Comparison of ENCODE assay signal across 8 cellular contexts in the genomic region with DNA sequence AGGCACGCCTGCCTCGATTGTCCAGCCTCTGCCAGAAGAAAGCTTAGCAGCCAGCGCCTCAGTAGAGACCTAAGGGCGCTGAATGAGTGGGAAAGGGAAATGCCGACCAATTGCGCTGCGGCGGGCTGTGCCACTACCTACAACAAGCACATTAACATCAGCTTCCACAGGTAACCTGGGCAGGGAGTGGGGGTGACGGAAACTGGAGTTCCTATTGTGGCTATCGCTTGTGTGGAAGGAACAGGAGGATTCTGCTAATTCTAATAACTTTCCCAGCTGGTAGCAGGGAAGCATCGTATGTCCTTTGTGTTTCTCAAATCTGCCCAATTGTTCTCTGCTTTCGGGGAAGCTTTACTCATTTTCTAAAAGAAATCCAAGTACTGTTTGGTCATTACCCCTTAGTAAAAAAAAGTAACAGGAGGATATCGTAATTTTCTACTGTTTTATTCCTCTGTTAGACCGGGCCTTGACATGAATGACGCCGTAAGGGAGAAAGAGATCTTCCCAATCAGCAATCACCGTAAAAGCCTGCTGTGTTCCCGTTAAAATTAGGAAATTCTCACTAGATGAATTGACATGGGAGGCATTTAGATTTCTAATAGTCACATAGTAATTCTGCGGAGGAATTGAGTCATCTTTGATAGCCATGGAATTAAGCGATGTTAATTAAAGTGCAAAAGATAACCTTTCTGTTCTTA. TPM values are rescaled to one million over a fixed set of nuclear protein-coding genes. Genes with fewer than 3 reads are reported as not detected.
DNase-seq lines count a peak whose midpoint lies in the region; ATAC-seq, FAIRE-seq and TF ChIP-seq lines count a peak whose summit lies in the region.

No MANE protein-coding gene starts in this region.

- H3K4me1 ChIP-seq in DND-41 (ENCODE audit: insufficient read depth, low read length) (peaks cover 28% of the 10 kb centered on the region), Karpas-422 (ENCODE audit: low read length) (peaks cover 40% of the 10 kb centered on the region), uterus (peaks cover 0 to 7% of the 10 kb centered on the region in 2 donors)

- TF ChIP-seq CTCF in DND-41 (IDR thresholded peaks at IDR 0.05; ENCODE audit: borderline replicate concordance, extremely low read depth, low read length, poor library complexity, severe bottlenecking), result peak; percentile 2
- no peak for TF ChIP-seq CTCF in bronchial epithelial cell (IDR thresholded peaks at IDR 0.05; ENCODE audit: insufficient read depth, low read length, severe bottlenecking)
- no peak for TF ChIP-seq CTCF in uterus (IDR thresholded peaks at IDR 0.05)

- H3K27ac ChIP-seq in DND-41 (ENCODE audit: low read length) (peak overlapping the region; percentile 87), Karpas-422 (ENCODE audit: low read length) (peak overlapping the region; percentile 89), uterus (peak overlapping the region; percentile 93 to 96)

- H3K9me3 ChIP-seq in DND-41 (ENCODE audit: insufficient read depth, low read length, severe bottlenecking) (no peaks in the 10 kb centered on the region), Karpas-422 (ENCODE audit: low read length) (no peaks in the 10 kb centered on the region), uterus (no peaks in the 10 kb centered on the region)

- TF ChIP-seq POLR2A in uterus (IDR thresholded peaks at IDR 0.05), result no peak

- H3K79me2 ChIP-seq in DND-41 (ENCODE audit: insufficient read depth, low read length) (peaks cover 61% of the 10 kb centered on the region), Karpas-422 (ENCODE audit: low read length) (peaks cover 60% of the 10 kb centered on the region)

- H3K4me2 ChIP-seq in DND-41 (ENCODE audit: insufficient read depth, low read length) (peak overlapping the region; percentile 73), Karpas-422 (ENCODE audit: low read depth, low read length, poor library complexity, severe bottlenecking) (peak overlapping the region; percentile 78)

- H3K27me3 ChIP-seq in DND-41 (ENCODE audit: insufficient read depth, low read length, poor library complexity) (no peaks in the 10 kb centered on the region), Karpas-422 (ENCODE audit: low read length) (no peaks in the 10 kb centered on the region), bronchial epithelial cell (ENCODE audit: control insufficient read depth, insufficient read depth, low read length) (no peaks in the 10 kb centered on the region), uterus (no peaks in the 10 kb centered on the region)

- no peaks in the 10 kb centered on the region; the same call in 1 of the 2 replicates for H3K9me2 ChIP-seq in Karpas-422 (replicated peaks; ENCODE audit: insufficient read depth, low read length)

- intact Hi-C loops in uterus (cut with DNase I; ENCODE audit: low total_unique reads), result loop anchor here (10.0 kb wide), 1 partner anchor 90 kb away; the partner anchor contains the start of gene RAB21

- no peak for DNase-seq in DND-41
- DNase-seq in Karpas-422, result no peak
- DNase-seq in bronchial epithelial cell (ENCODE audit: low read depth), result peak; percentile 39
- DNase-seq in lung microvascular endothelial cell (ENCODE audit: low read depth in 2 of 2), result peak; percentile 33 to 35
- no peak for DNase-seq in uterus
- no peak for DNase-seq in glomerular visceral epithelial cell (ENCODE audit: extremely low spot score)
- no peak for DNase-seq in retina

- H3K36me3 ChIP-seq in DND-41 (ENCODE audit: insufficient read depth, low read length) (peaks cover 18% of the 10 kb centered on the region), Karpas-422 (ENCODE audit: insufficient read depth, low read length) (peaks cover 25% of the 10 kb centered on the region), bronchial epithelial cell (ENCODE audit: control insufficient read depth, insufficient read depth, low read length) (peaks cover under 1% of the 10 kb centered on the region), uterus (no peaks in the 10 kb centered on the region)

- H4K20me1 ChIP-seq in DND-41 (ENCODE audit: insufficient read depth, low read length), result peaks cover 20% of the 10 kb centered on the region; the same call in 1 of the 2 replicates
- peaks cover 19% of the 10 kb centered on the region for H4K20me1 ChIP-seq in Karpas-422 (ENCODE audit: insufficient read depth, low read depth, low read length)

- H3K4me3 ChIP-seq in DND-41 (ENCODE audit: low read depth in 1 of 2, low read length in 2 of 2) (peak overlapping the region; percentile 50 to 68), Karpas-422 (ENCODE audit: low read length) (peak overlapping the region; percentile 90), bronchial epithelial cell (ENCODE audit: low read depth, low read length) (peak overlapping the region; percentile 98), uterus (peak overlapping the region; percentile 64 to 88)

- H2AFZ ChIP-seq in DND-41 (ENCODE audit: low read depth, low read length), result peak overlapping the region; percentile 83
- H2AFZ ChIP-seq in Karpas-422 (ENCODE audit: low read length), result peak overlapping the region; percentile 76

- FAIRE-seq in bronchial epithelial cell (lab: Jason Lieb, UNC), result no peak

- no peak; the same call in 2 of the 3 replicates for ATAC-seq in DND-41 (ENCODE audit: insufficient read depth, low read depth)
- ATAC-seq in GM19463 (IDR thresholded peaks at IDR 0.05; ENCODE audit: unreplicated experiment), result peak; percentile 8

- H3K9ac ChIP-seq in DND-41 (ENCODE audit: low read depth, low read length) (peak overlapping the region; percentile 68), Karpas-422 (ENCODE audit: low read length) (peak overlapping the region; percentile 89)

RNA-seq across cellular contexts. Expression of gene THAP2, which starts 0.5 kb away (rescaled TPM):
- 3.2 and 7.2 TPM in 2 replicates for total RNA-seq in Karpas-422 (2014; rRNA removed; shearing (Covaris generic); ENCODE audit: low replicate concordance)
- total RNA-seq in bronchial epithelial cell, result 2.6 and 4.2 TPM in 2 replicates
- 1.3 and 2.4 TPM in 2 replicates for total RNA-seq in lung microvascular endothelial cell
- 10 to 100 TPM in 1 of 4 donors, 1 to 10 TPM in 2, under 1 TPM in 1; 0.88 to 12.8 (median 5.4) TPM for total RNA-seq in uterus

RNA-seq across cellular contexts. Expression of gene ZFC3H1, which starts 0.9 kb away (rescaled TPM):
- total RNA-seq in Karpas-422 (2014; rRNA removed; shearing (Covaris generic); ENCODE audit: low replicate concordance), result 43.4 and 74.7 TPM in 2 replicates
- total RNA-seq in bronchial epithelial cell, result 22.1 and 23.0 TPM in 2 replicates
- total RNA-seq in lung microvascular endothelial cell, result 9.4 and 14.3 TPM in 2 replicates
- 10 to 100 TPM; 12.6 to 80.7 (median 51.2) TPM for total RNA-seq in uterus

RNA-seq across cellular contexts. Expression of gene TMEM19, which starts 21.3 kb away (rescaled TPM):
- 21.3 and 32.8 TPM in 2 replicates for total RNA-seq in Karpas-422 (2014; rRNA removed; shearing (Covaris generic); ENCODE audit: low replicate concordance)
- total RNA-seq in bronchial epithelial cell (37.6 and 40.3 TPM in 2 replicates), lung microvascular endothelial cell (34.4 and 44.6 TPM in 2 replicates), uterus (10 to 100 TPM; 10.6 to 35.9 (median 20.1) TPM)

Comparison
In these comparisons a context has a peak if more than half of its experiments do, and no peak if none do; other contexts are left out.
1. DNase-seq: peak in bronchial epithelial cell (single experiment) and lung microvascular endothelial cell (2 of 2); none in DND-41 (single experiment), Karpas-422 (single experiment), uterus (0 of 2), glomerular visceral epithelial cell (single experiment) and retina (single experiment).
2. Peak in every context shown above with its lines, with median percentiles within 50 percentile points of each other: H3K27ac ChIP-seq and H3K4me3 ChIP-seq.